8 cellular contexts compared by ENCODE assay signal in the genomic region with DNA sequence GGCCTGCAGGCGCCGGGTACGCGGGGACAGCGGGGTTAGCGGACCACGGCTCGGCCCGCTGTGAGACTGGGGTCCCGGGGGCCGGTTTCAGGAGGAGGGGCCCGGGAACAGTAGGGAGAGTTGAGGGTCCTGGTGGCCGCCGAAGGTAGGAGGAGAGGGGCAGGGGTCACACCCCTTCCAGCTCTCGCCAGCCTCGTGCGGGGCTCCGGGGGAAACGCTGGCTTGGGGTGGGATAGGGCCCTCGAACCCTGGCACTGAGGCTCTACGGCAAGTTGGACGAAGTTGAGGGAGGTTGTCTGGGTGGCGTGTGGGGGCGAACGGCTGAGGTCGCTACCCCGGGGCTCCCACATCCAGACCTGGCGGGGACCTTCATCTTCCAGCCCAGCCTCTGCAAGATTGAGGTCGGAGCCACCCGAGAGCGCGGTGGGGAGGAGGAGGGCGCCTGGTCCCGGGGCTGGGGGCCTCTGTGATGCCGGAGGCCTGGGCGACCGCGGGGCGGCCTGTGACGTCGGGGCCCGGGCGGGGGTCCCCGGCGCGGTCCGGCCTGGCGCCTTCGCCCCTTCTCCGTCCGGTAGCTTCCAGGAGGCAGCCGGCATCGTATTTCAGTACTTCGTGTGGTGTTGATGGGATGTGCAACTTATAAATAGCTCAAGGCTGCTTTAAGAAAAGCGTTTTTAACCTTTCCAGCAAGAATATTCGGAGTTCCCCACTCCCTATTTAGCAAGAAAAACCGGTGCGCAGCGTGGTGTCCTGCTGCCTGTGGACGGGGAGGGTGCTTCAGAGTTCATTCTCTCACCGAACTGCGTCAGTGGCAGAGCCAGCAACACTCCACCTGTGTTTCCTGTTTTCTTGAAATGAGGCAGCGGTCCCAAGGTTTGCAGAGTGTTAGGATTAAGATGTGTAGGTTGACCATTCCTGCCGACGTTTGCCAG. TPM values are rescaled to one million over a fixed set of nuclear protein-coding genes. Genes with fewer than 3 reads are reported as not detected.
A peak's percentile ranks its signal among the peaks of the same experiment; 100 is the strongest.
DNase-seq lines count a peak whose midpoint lies in the region; ATAC-seq, FAIRE-seq and TF ChIP-seq lines count a peak whose summit lies in the region.

No MANE protein-coding gene starts in this region.

- H3K4me1 ChIP-seq in HCT116 (ENCODE audit: control insufficient read depth in 1 of 2, insufficient read depth in 2 of 2, low read length in 2 of 2) (peaks cover 4 to 31% of the 10 kb centered on the region in 2 experiments; a peak in 3 of 4 replicates), SJCRH30 (peaks cover 8% of the 10 kb centered on the region; the same call in 1 of the 2 replicates), iPS-18a (ENCODE audit: control insufficient read depth, low read depth, low read length) (peaks cover 5% of the 10 kb centered on the region), skeletal muscle tissue (ENCODE audit: control insufficient read depth in 3 of 3, insufficient read depth in 3 of 3, low read length in 3 of 3) (peaks cover 8 to 12% (median 10%) of the 10 kb centered on the region in 3 donors)

- POLR2A ChIA-PET in HCT116 (lab: Charles Lee): no interaction called here

- H3K27ac ChIP-seq in HCT116 (ENCODE audit: low read depth, low read length) (peak overlapping the region; percentile 73), SJCRH30 (peak overlapping the region; percentile 25; the same call in 1 of the 2 replicates), iPS-18a (ENCODE audit: low read length) (no peak overlapping the region), skeletal muscle tissue (ENCODE audit: low read depth, low read length) (no peak overlapping the region)

- ATAC-seq in HCT116 (0 out of 2 replicates have a peak, but pooled peaks have one; percentile 4), GM18517 (IDR thresholded peaks at IDR 0.05; ENCODE audit: unreplicated experiment) (no peak)

- no peaks in the 10 kb centered on the region; the same call in 1 of the 2 replicates for H4K20me1 ChIP-seq in HCT116 (ENCODE audit: insufficient read depth)

- H3K27me3 ChIP-seq in HCT116 (ENCODE audit: insufficient read depth, low read length) (no peaks in the 10 kb centered on the region), SJCRH30 (no peaks in the 10 kb centered on the region), iPS-18a (ENCODE audit: control insufficient read depth, insufficient read depth, low read length) (peaks cover 34% of the 10 kb centered on the region), skeletal muscle tissue (ENCODE audit: control insufficient read depth in 3 of 3, insufficient read depth in 3 of 3, low read length in 3 of 3) (no peaks in the 10 kb centered on the region)

- H3K9me2 ChIP-seq in HCT116 (ENCODE audit: insufficient read depth): no peaks in the 10 kb centered on the region

- intact Hi-C loops in HCT116 (cut with micrococcal nuclease): loop anchor here (5.0 kb wide), 1 partner anchor 216 kb away; no protein-coding TSS in a partner anchor

- RAD21 ChIA-PET in HCT116 (lab: Charles Lee; ENCODE audit: low non-redundant PET in 1 of 2, low total read pairs in 2 of 2, uncharacterized antibody in 2 of 2, unreplicated experiment in 2 of 2): no interaction called here

- no peak for TF ChIP-seq POLR2A in HCT116 (IDR thresholded peaks at IDR 0.05; ENCODE audit: borderline replicate concordance, extremely low read depth, insufficient read depth, insufficient read length)

- H3K9ac ChIP-seq in HCT116 (ENCODE audit: low read length): peak overlapping the region; percentile 73
- H3K9ac ChIP-seq in iPS-18a (ENCODE audit: low read length): peak overlapping the region; percentile 18
- peak overlapping the region; percentile 71 to 81 (median 80) for H3K9ac ChIP-seq in skeletal muscle tissue (ENCODE audit: low read depth in 1 of 3, low read length in 3 of 3)

- TF ChIP-seq CTCF in HCT116 (IDR thresholded peaks at IDR 0.05 in 2 of 3, conservative IDR thresholded peaks at IDR 0.05 in 1 of 3; ENCODE audit: borderline replicate concordance in 1 of 3, insufficient read depth in 1 of 3, low read depth in 2 of 3, low read length in 2 of 3) (no peak), astrocyte of the cerebellum (IDR thresholded peaks at IDR 0.05; ENCODE audit: low read depth, low read length, missing control alignments) (no peak), D721Med (IDR thresholded peaks at IDR 0.05; ENCODE audit: insufficient read depth, missing control alignments) (no peak)

- BruUV-seq in HCT116 (replicated peaks; lab: Mats Ljungman, UMichigan): no TSS peak

- no peaks in the 10 kb centered on the region for H3K36me3 ChIP-seq in HCT116 (ENCODE audit: control insufficient read depth in 1 of 2, insufficient read depth in 2 of 2, low read length in 2 of 2)
- H3K36me3 ChIP-seq in SJCRH30: no peaks in the 10 kb centered on the region
- no peaks in the 10 kb centered on the region for H3K36me3 ChIP-seq in iPS-18a (ENCODE audit: control insufficient read depth, low read depth, low read length)
- no peaks in the 10 kb centered on the region for H3K36me3 ChIP-seq in skeletal muscle tissue (ENCODE audit: control insufficient read depth in 3 of 3, insufficient read depth in 3 of 3, low read length in 3 of 3)

- peaks cover 36% of the 10 kb centered on the region for H3K79me2 ChIP-seq in HCT116 (ENCODE audit: insufficient read depth, low read length)

- peak; percentile 19 for DNase-seq in COR-L47 (lab: John Stamatoyannopoulos, UW)
- no peak for DNase-seq in HCT116 (ENCODE audit: low read depth, low spot score)
- DNase-seq in SJCRH30: peak; percentile 30 to 46
- peak; percentile 11 for DNase-seq in astrocyte of the cerebellum (ENCODE audit: low read depth)
- no peak for DNase-seq in D721Med (ENCODE audit: insufficient read length, low spot score)

- H3K9me3 ChIP-seq in HCT116 (ENCODE audit: control insufficient read depth in 1 of 2, insufficient read depth in 1 of 2, low read depth in 1 of 2, low read length in 2 of 2) (no peaks in the 10 kb centered on the region), SJCRH30 (replicated peaks) (no peaks in the 10 kb centered on the region), iPS-18a (ENCODE audit: control insufficient read depth, low read depth, low read length) (no peaks in the 10 kb centered on the region), skeletal muscle tissue (ENCODE audit: control insufficient read depth in 3 of 3, low read length in 3 of 3) (no peaks in the 10 kb centered on the region)

- no peak for TF ChIP-seq RAD21 in HCT116 (IDR thresholded peaks at IDR 0.05; ENCODE audit: low read depth)

- H3K4me3 ChIP-seq in HCT116 (replicated peaks in 1 of 2; ENCODE audit: low read depth in 1 of 2, low read length in 2 of 2) (peak overlapping the region; percentile 66 to 70), SJCRH30 (peak overlapping the region; percentile 84), astrocyte of the cerebellum (ENCODE audit: low read depth, low read length) (peak overlapping the region; percentile 66), iPS-18a (ENCODE audit: low read length) (peak overlapping the region; percentile 66), skeletal muscle tissue (ENCODE audit: low read length in 3 of 3) (peak overlapping the region; percentile 74 to 87 (median 85))

- CTCF ChIA-PET in HCT116 (lab: Charles Lee): interaction anchor here (2.8 kb wide), 1 partner anchor 9 kb away, joined by 10 read pairs; no protein-coding TSS in a partner anchor

- in situ Hi-C loops in astrocyte of the cerebellum (cut with HindIII; ENCODE audit: low sequenced_read_pairs): no loop called here

- no peak overlapping the region for H2AFZ ChIP-seq in HCT116 (ENCODE audit: low read depth, low read length, poor library complexity, severe bottlenecking)

- peak overlapping the region; percentile 81 for H3K4me2 ChIP-seq in HCT116 (ENCODE audit: low read length)

- FAIRE-seq in D721Med (lab: Jason Lieb, UNC): no peak

TF ChIP-seq in HCT116, 20 proteins besides CTCF, POLR2A, EP300 and RAD21 (continues in another document):
- TF ChIP-seq CBX3 (IDR thresholded peaks at IDR 0.05; ENCODE audit: low read depth) (no peak), FOSL1 (IDR thresholded peaks at IDR 0.05; ENCODE audit: low read depth) (no peak), YY1 (IDR thresholded peaks at IDR 0.05; ENCODE audit: extremely low read depth, insufficient replicate concordance, low read depth, low read length) (no peak), ZBTB33 (IDR thresholded peaks at IDR 0.05; ENCODE audit: extremely low read depth, insufficient replicate concordance, low read length) (no peak), ATF3 (IDR thresholded peaks at IDR 0.05) (no peak), ZFX (IDR thresholded peaks at IDR 0.05) (no peak; the same call in none of the 2 replicates), ELF1 (IDR thresholded peaks at IDR 0.05; ENCODE audit: borderline replicate concordance, low read depth) (no peak), TCF7L2 (IDR thresholded peaks at IDR 0.05; ENCODE audit: borderline replicate concordance, extremely low read depth, insufficient read depth, insufficient read length) (no peak), ZNF274 (IDR thresholded peaks at IDR 0.05; ENCODE audit: low read depth, low read length) (no peak), SIN3A (IDR thresholded peaks at IDR 0.05; ENCODE audit: low read depth) (no peak), CEBPB (IDR thresholded peaks at IDR 0.05; ENCODE audit: low read depth) (no peak), EZH2 (IDR thresholded peaks at IDR 0.05) (no peak), SP1 (IDR thresholded peaks at IDR 0.05; ENCODE audit: low read depth) (no peak)

RNA-seq across cellular contexts. Expression of gene HABP4, which starts 0.9 kb away (rescaled TPM):
- 21.0 TPM for total RNA-seq in HCT116 (2021; ENCODE audit: unreplicated experiment)
- 9.6 and 12.2 TPM in 2 replicates for polyA plus RNA-seq in HCT116 (2012)
- 14.8 and 15.2 TPM in 2 replicates for total RNA-seq in SJCRH30 (2014; rRNA removed; shearing (Covaris generic))
- 8.4 TPM for total RNA-seq in skeletal muscle tissue

RNA-seq across cellular contexts. Expression of gene ZNF367, which starts 32.7 kb away (rescaled TPM):
- 18.1 TPM for total RNA-seq in HCT116 (2021; ENCODE audit: unreplicated experiment)
- polyA plus RNA-seq in HCT116 (2012): 2.5 and 3.4 TPM in 2 replicates
- 31.4 and 35.5 TPM in 2 replicates for total RNA-seq in SJCRH30 (2014; rRNA removed; shearing (Covaris generic))
- 5.2 TPM for total RNA-seq in skeletal muscle tissue

Comparison
In these comparisons a context has a peak if more than half of its experiments do, and no peak if none do; other contexts are left out.
1. DNase-seq: peak in COR-L47 (single experiment), SJCRH30 (2 of 2) and astrocyte of the cerebellum (single experiment); none in HCT116 (single experiment) and D721Med (single experiment).
2. H3K27ac ChIP-seq: peak in HCT116 (single experiment) and SJCRH30 (single experiment); none in iPS-18a (single experiment) and skeletal muscle tissue (single experiment).
3. H3K9ac ChIP-seq: peak in every context shown above with its lines; median percentile 80 in skeletal muscle tissue; 73 in HCT116; 18 in iPS-18a.
4. Peak in every context shown above with its lines, with median percentiles within 50 percentile points of each other: H3K4me3 ChIP-seq.